1 cellular context compared by ENCODE assay signal in genomic region chr9:112391936-112392560, GRCh38.
A peak's percentile ranks its signal among the peaks of the same experiment; 100 is the strongest.
TF ChIP-seq lines count a peak whose summit lies in the region.

No MANE protein-coding gene starts in this region.

TF ChIP-seq in liver, 16 proteins besides CTCF, POLR2A, EP300 and RAD21:
- TF ChIP-seq HNF4A (conservative IDR thresholded peaks at IDR 0.05), result peak; percentile 42 to 49
TF ChIP-seq in liver: peak in this region for 1; not testable (repeated sequence) for 15.
